Comparison of ENCODE assay signal across 2 cellular contexts in genomic region chr7:90211391-90212148, GRCh38.
TF ChIP-seq lines count a peak whose summit lies in the region.

Gene STEAP2, plus strand, starts transcription at chr7:90211740. Its CDS starts 13,343 bp downstream, at chr7:90225083.

TF ChIP-seq in GM12891, 5 proteins besides CTCF, POLR2A, EP300 and RAD21:
- TF ChIP-seq POLR2AphosphoS5 (IDR thresholded peaks at IDR 0.05; ENCODE audit: low read depth, low read length) (no peak), POU2F2 (IDR thresholded peaks at IDR 0.05; ENCODE audit: low read depth, low read length) (no peak), PAX5 (IDR thresholded peaks at IDR 0.05; ENCODE audit: insufficient read depth, low read length, severe bottlenecking) (no peak), TAF1 (IDR thresholded peaks at IDR 0.05; ENCODE audit: low read depth, low read length) (no peak)

TF ChIP-seq in HepG2, 621 proteins besides CTCF, POLR2A, EP300 and RAD21 (continues in another document):
- peak; percentile 96 for TF ChIP-seq ZFP91 (CRISPR knock-in tag; IDR thresholded peaks at IDR 0.05; ENCODE audit: borderline replicate concordance)
- TF ChIP-seq REXO4 (CRISPR knock-in tag; IDR thresholded peaks at IDR 0.05; ENCODE audit: borderline replicate concordance): no peak
- 0 out of 2 replicates have a peak, but pooled peaks have one; percentile 43 for TF ChIP-seq ZNF629 (CRISPR knock-in tag; conservative IDR thresholded peaks at IDR 0.05)
- TF ChIP-seq NFKBIZ (CRISPR knock-in tag; IDR thresholded peaks at IDR 0.05): no peak; the same call in none of the 2 replicates
- no peak for TF ChIP-seq ZNF577 (CRISPR knock-in tag; IDR thresholded peaks at IDR 0.05; ENCODE audit: borderline replicate concordance, low read depth)
- TF ChIP-seq DMAP1 (CRISPR knock-in tag; IDR thresholded peaks at IDR 0.05): peak; percentile 62; the same call in 1 of the 2 replicates
- peak; percentile 68; the same call in 1 of the 2 replicates for TF ChIP-seq RXRA (CRISPR knock-in tag; IDR thresholded peaks at IDR 0.05)
- peak; percentile 37; the same call in 1 of the 2 replicates for TF ChIP-seq ZSCAN5A (CRISPR knock-in tag; IDR thresholded peaks at IDR 0.05; ENCODE audit: borderline replicate concordance)
- TF ChIP-seq ZNF747 (CRISPR knock-in tag; IDR thresholded peaks at IDR 0.05; ENCODE audit: borderline replicate concordance): peak; percentile 90; the same call in 1 of the 2 replicates
- peak; percentile 66; the same call in 1 of the 2 replicates for TF ChIP-seq THRA (CRISPR knock-in tag; IDR thresholded peaks at IDR 0.05; ENCODE audit: borderline replicate concordance)
- peak; percentile 17; the same call in 1 of the 2 replicates for TF ChIP-seq BHLHE40 (IDR thresholded peaks at IDR 0.05; ENCODE audit: low read length)
- TF ChIP-seq STAT6 (CRISPR knock-in tag; IDR thresholded peaks at IDR 0.05; ENCODE audit: borderline replicate concordance): no peak
- no peak for TF ChIP-seq ZNF879 (CRISPR knock-in tag; IDR thresholded peaks at IDR 0.05)
- TF ChIP-seq SOX5 (CRISPR knock-in tag; IDR thresholded peaks at IDR 0.05; ENCODE audit: borderline replicate concordance): no peak
- TF ChIP-seq ZNF790 (CRISPR knock-in tag; IDR thresholded peaks at IDR 0.05; ENCODE audit: borderline replicate concordance): peak; percentile 56; the same call in 1 of the 2 replicates
- TF ChIP-seq ZFY (CRISPR knock-in tag; IDR thresholded peaks at IDR 0.05): peak; percentile 85
- TF ChIP-seq PAXIP1 (CRISPR knock-in tag; conservative IDR thresholded peaks at IDR 0.05): peak; percentile 55
- TF ChIP-seq IRF1 (CRISPR knock-in tag; IDR thresholded peaks at IDR 0.05; ENCODE audit: low read depth): peak; percentile 57; the same call in 1 of the 2 replicates
- peak; percentile 40; the same call in 1 of the 3 replicates for TF ChIP-seq MXI1 (IDR thresholded peaks at IDR 0.05; ENCODE audit: borderline replicate concordance, low read depth, low read length)
- TF ChIP-seq PRMT3 (CRISPR knock-in tag; IDR thresholded peaks at IDR 0.05; ENCODE audit: borderline replicate concordance, low read depth): peak; percentile 30; the same call in 1 of the 2 replicates
- no peak for TF ChIP-seq ZC3H4 (CRISPR knock-in tag; IDR thresholded peaks at IDR 0.05; ENCODE audit: borderline replicate concordance)
- peak; percentile 75; the same call in 1 of the 2 replicates for TF ChIP-seq ZNF768 (CRISPR knock-in tag; IDR thresholded peaks at IDR 0.05)
- 0 out of 2 replicates have a peak, but pooled peaks have one; percentile 23 for TF ChIP-seq KIAA2018 (CRISPR knock-in tag; IDR thresholded peaks at IDR 0.05; ENCODE audit: borderline replicate concordance)
- TF ChIP-seq ZBTB10 (CRISPR knock-in tag; IDR thresholded peaks at IDR 0.05; ENCODE audit: borderline replicate concordance): peak; percentile 73; the same call in 1 of the 2 replicates
